ENCODE assay signal across 12 cellular contexts in the genomic region with DNA sequence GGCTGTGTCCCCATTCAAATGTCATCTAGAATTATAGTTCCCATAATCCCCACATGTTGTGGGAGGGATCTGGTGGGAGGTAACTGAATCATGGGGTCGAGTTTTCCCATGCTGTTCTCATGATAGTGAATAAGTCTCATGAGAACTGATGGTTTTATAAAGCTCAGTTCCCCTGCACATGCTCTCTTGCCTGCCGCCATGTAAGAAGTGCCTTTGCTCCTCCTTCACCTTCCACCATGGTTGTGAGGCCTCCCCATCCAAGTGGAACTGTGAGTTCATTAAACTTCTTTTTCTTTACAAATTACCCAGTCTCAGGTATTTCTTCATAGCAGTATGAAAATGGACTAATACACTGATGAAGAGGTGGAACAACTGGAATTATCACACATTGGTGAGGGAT. TPM values are rescaled to one million over a fixed set of nuclear protein-coding genes. Genes with fewer than 3 reads are reported as not detected.
"Had no signal": no experiment of that assay in that cellular context is flagged by ENCODE, and none has a peak within 500 bp of the region (broad histone marks: within the 10 kb centered on the region; RNA-seq: fewer than 3 reads in every experiment).

No MANE protein-coding gene starts in this region.

RNA-seq across cellular contexts. Expression of a gene that starts 55.9 kb away (rescaled TPM):
- total RNA-seq: activated naive CD4-positive, alpha-beta T cell treated with anti-CD3 and anti-CD28 coated beads for 36 hours; activated naive CD4-positive, alpha-beta T cell treated with anti-CD3 and anti-CD28 coated beads, Interleukin-2, amount 50 U/mL, for 72 hours; activated naive CD8-positive, alpha-beta T cell treated with anti-CD3 and anti-CD28 coated beads for 36 hours; activated naive CD8-positive, alpha-beta T cell treated with anti-CD3 and anti-CD28 coated beads, Interleukin-2, amount 10 ng/mL, durations not matched to agents 7 days and 5 days; activated T-cell treated with anti-CD3 and anti-CD28 coated beads, Interleukin-2, amount 50 U/mL, for 4 hours; activated T-helper 1 cell treated with anti-CD3 and anti-CD28 coated beads, Interleukin-12 subunit alpha, Interleukin-12 subunit beta, Interleukin-2, Interleukin-4 antibody, amounts not matched to agents 30 ng/mL and 10 ng/mL and 1 ng/mL, durations not matched to agents 14 hours and 24 hours and 36 hours; aorta; astrocyte; body of pancreas; chondrocyte had no signal
- polyA plus RNA-seq: adipose tissue, aorta, cardiac muscle cell had no signal
